ENCODE assay signal across 15 cellular contexts in the genomic region with DNA sequence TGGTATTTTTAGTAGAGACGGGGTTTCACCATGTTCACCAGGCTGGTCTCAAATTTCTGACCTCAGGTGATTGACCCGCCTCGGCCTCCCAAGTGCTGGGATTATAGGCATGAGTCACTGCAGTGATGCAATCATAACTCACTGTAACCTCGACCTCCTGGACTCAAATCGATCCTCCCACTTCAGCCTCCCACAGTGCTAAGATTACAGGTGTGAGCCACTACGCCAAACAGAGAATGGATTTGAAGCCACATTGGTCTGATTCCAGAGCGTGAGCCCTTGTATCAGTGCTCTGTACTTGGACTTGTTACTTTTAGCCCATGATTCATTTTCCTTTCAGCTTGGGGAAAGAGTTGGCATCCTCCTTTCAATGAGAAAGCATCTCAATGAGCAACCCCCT. TPM values are rescaled to one million over a fixed set of nuclear protein-coding genes. Genes with fewer than 3 reads are reported as not detected.
DNase-seq lines count a peak whose midpoint lies in the region; FAIRE-seq and TF ChIP-seq lines count a peak whose summit lies in the region.
"Had no signal": no experiment of that assay in that cellular context is flagged by ENCODE, and none has a peak within 500 bp of the region (broad histone marks: within the 10 kb centered on the region; RNA-seq: fewer than 3 reads in every experiment).

No MANE protein-coding gene starts in this region.

- TF ChIP-seq RAD21 in H1 (IDR thresholded peaks at IDR 0.05 in 1 of 2, conservative IDR thresholded peaks at IDR 0.05 in 1 of 2; ENCODE audit: low read depth in 2 of 2, low read length in 2 of 2), result no peak

- H3K23ac ChIP-seq in H1 (ENCODE audit: insufficient read length), result no peak overlapping the region

- H3K18ac ChIP-seq in H1 (ENCODE audit: extremely low read depth, low read length), result no peak overlapping the region

- H3K79me1 ChIP-seq in H1 (ENCODE audit: low read depth, low read length), result no peaks in the 10 kb centered on the region; the same call in 1 of the 2 replicates

- H2AK5ac ChIP-seq in H1 (ENCODE audit: low read depth, low read length), result no peak overlapping the region

- H3K23me2 ChIP-seq in H1 (ENCODE audit: low read depth, low read length), result no peaks in the 10 kb centered on the region; the same call in 1 of the 2 replicates

- no peak overlapping the region for H3K4me3 Mint-ChIP-seq in MCF 10A (ENCODE audit: unreplicated experiment)
- H3K4me3 Mint-ChIP-seq: activated naive CD8-positive, alpha-beta T cell; immature natural killer cell had no signal

- no peak overlapping the region for H3K4me2 ChIP-seq in H1 (ENCODE audit: insufficient read depth in 1 of 2, low read depth in 2 of 2, low read length in 2 of 2)

- no peaks in the 10 kb centered on the region for H4K20me1 ChIP-seq in H1 (replicated peaks in 1 of 2; ENCODE audit: control insufficient read depth in 1 of 2, insufficient read depth in 2 of 2, low read length in 2 of 2)

- intact Hi-C loops in MCF 10A (cut with micrococcal nuclease), result loop anchor here (1.0 kb wide), 1 partner anchor 9 kb away; no protein-coding TSS in a partner anchor
- intact Hi-C loops in breast epithelium (cut with DNase I; ENCODE audit: low total_unique reads), result no loop called here
- intact Hi-C loops in transverse colon (cut with DNase I; ENCODE audit: low total_unique reads), result no loop called here

- TF ChIP-seq POLR2A in breast epithelium (IDR thresholded peaks at IDR 0.05) (no peak), H1 (IDR thresholded peaks at IDR 0.05; ENCODE audit: control extremely low read depth in 1 of 2, low read depth in 2 of 2, low read length in 2 of 2) (no peak), transverse colon (IDR thresholded peaks at IDR 0.05) (no peak)

- CTCF ChIA-PET in MCF 10A (lab: Yijun Ruan, JAX), result no interaction called here
- CTCF ChIA-PET in H1 (lab: Charles Lee; ENCODE audit: partially characterized antibody), result interaction anchor here (0.5 to 9.4 kb wide), 8 partner anchors 9 to 1237 kb away, joined by 3 to 90 read pairs (median 4); no protein-coding TSS in a partner anchor

- no peak overlapping the region for H2BK20ac ChIP-seq in H1 (ENCODE audit: low read length)

- no peak overlapping the region for H3K14ac ChIP-seq in H1 (ENCODE audit: insufficient read length)

- H3K4me3 ChIP-seq in breast epithelium, result no peak overlapping the region
- no peak overlapping the region for H3K4me3 ChIP-seq in H1 (ENCODE audit: extremely low read depth in 1 of 4, insufficient read depth in 2 of 4, low read depth in 3 of 4, low read length in 4 of 4)
- no peak overlapping the region for H3K4me3 ChIP-seq in transverse colon
- H3K4me3 ChIP-seq: SK-N-MC had no signal

- H3K4me1 ChIP-seq in breast epithelium, result no peaks in the 10 kb centered on the region
- peaks cover 0 to 5% (median 2%) of the 10 kb centered on the region in 4 experiments; a peak in 5 of 7 replicates for H3K4me1 ChIP-seq in H1 (replicated peaks in 1 of 4; ENCODE audit: control insufficient read depth in 3 of 4, insufficient read depth in 4 of 4, low read length in 3 of 4)
- no peaks in the 10 kb centered on the region for H3K4me1 ChIP-seq in transverse colon
- H3K4me1 ChIP-seq: foreskin keratinocyte had no signal

- H3K4ac ChIP-seq in H1 (replicated peaks; ENCODE audit: insufficient read length, low read depth, low read length), result no peak overlapping the region

- peaks cover 14% of the 10 kb centered on the region for H3K4me1 Mint-ChIP-seq in MCF 10A (ENCODE audit: insufficient read depth, unreplicated experiment)

- no peak overlapping the region for H3K9ac ChIP-seq in H1 (replicated peaks in 1 of 4; ENCODE audit: extremely low read depth in 1 of 4, low read depth in 3 of 4, low read length in 3 of 4)

- 0 out of 2 replicates have a peak overlapping the region, but pooled peaks have one; percentile 27 for H2BK12ac ChIP-seq in H1 (ENCODE audit: low read depth, low read length)

- POLR2A ChIA-PET in MCF 10A (lab: Yijun Ruan, JAX) (interaction anchor here (0.7 to 3.6 kb wide), 3 partner anchors 9 to 108 kb away, joined by 3 to 12 read pairs (median 3); no protein-coding TSS in a partner anchor), H1 (lab: Charles Lee; ENCODE audit: partially characterized antibody) (interaction anchor here (15.3 kb wide), 1 partner anchor 23 kb away, joined by 166 read pairs; a partner anchor contains a TSS)

- H2AFZ ChIP-seq in H1 (ENCODE audit: low read length), result no peak overlapping the region

- BruUV-seq in MCF 10A (replicated peaks; lab: Mats Ljungman, UMichigan), result no TSS peak

- no peak for FAIRE-seq in H1 (lab: Jason Lieb, UNC)

- 95% methylated on average over 7 of the region's 7 CpGs; no CpG with 5 or more reads in 1 of the 2 experiments for WGBS in H1 (ENCODE audit: extremely low coverage in 1 of 2, insufficient coverage in 1 of 2, insufficient read length in 1 of 2, insufficient replicate concordance in 2 of 2, low coverage in 1 of 2, low lambda C conversion rate in 2 of 2, missing lambda C conversion rate in 1 of 2), 2 experiments
- WGBS in transverse colon (ENCODE audit: low coverage in 1 of 2), 2 donors, result 47% methylated on average over 7 of the region's 7 CpGs; no CpG with 5 or more reads in 1 of the 2 donors

- no peak overlapping the region for H4K91ac ChIP-seq in H1 (replicated peaks; ENCODE audit: insufficient read length, low read length)

- H3K27ac ChIP-seq in breast epithelium (no peak overlapping the region), H1 (ENCODE audit: low read depth, low read length) (no peak overlapping the region), transverse colon (no peak overlapping the region)
- H3K27ac ChIP-seq: C4-2B, foreskin keratinocyte, SK-N-MC had no signal

- H3K9me3 Mint-ChIP-seq in MCF 10A (ENCODE audit: unreplicated experiment), result no peaks in the 10 kb centered on the region

- H3K27me3 ChIP-seq in breast epithelium, result no peaks in the 10 kb centered on the region
- no peaks in the 10 kb centered on the region for H3K27me3 ChIP-seq in H1 (replicated peaks in 1 of 4; ENCODE audit: control insufficient read depth in 3 of 4, extremely low read depth in 1 of 4, insufficient read depth in 3 of 4, low read length in 3 of 4)
- H3K27me3 ChIP-seq in transverse colon, result no peaks in the 10 kb centered on the region
- H3K27me3 ChIP-seq: foreskin keratinocyte had no signal

- no peak overlapping the region for H2BK5ac ChIP-seq in H1 (ENCODE audit: low read depth, low read length)

- no peaks in the 10 kb centered on the region for H3K36me3 Mint-ChIP-seq in MCF 10A (ENCODE audit: insufficient read depth, unreplicated experiment)
- H3K36me3 Mint-ChIP-seq: activated naive CD8-positive, alpha-beta T cell had no signal

- in situ Hi-C loops in transverse colon (cut with MboI; ENCODE audit: low pct_ligation_motif_present in 1 of 4, low pct_unique_long_range_greater_than_20kb in 1 of 4, low sequenced_read_pairs in 3 of 4), result no loop called here

- no peak overlapping the region for H3K27ac Mint-ChIP-seq in MCF 10A (ENCODE audit: low read depth, unreplicated experiment)
- H3K27ac Mint-ChIP-seq: activated naive CD8-positive, alpha-beta T cell; immature natural killer cell had no signal

- H3K9me3 ChIP-seq in breast epithelium, result no peaks in the 10 kb centered on the region
- H3K9me3 ChIP-seq in H1 (ENCODE audit: insufficient read depth in 2 of 2, low read depth in 1 of 2, low read length in 1 of 2), result no peaks in the 10 kb centered on the region
- H3K9me3 ChIP-seq in transverse colon, result no peaks in the 10 kb centered on the region

- H2BK15ac ChIP-seq in H1 (ENCODE audit: low read length), result 0 out of 2 replicates have a peak overlapping the region, but pooled peaks have one; percentile 61

- DNase-seq in MCF 10A (ENCODE audit: unreplicated experiment) (peak; percentile 95), breast epithelium (ENCODE audit: low spot score in 2 of 2) (no peak), NCI-H69 (lab: John Stamatoyannopoulos, UW) (peak; percentile 68), H1 (ENCODE audit: low read depth in 1 of 2, low spot score in 2 of 2) (no peak), transverse colon (peak; percentile 14), NCI-H1048 (lab: John Stamatoyannopoulos, UW) (no peak), COR-L47 (lab: John Stamatoyannopoulos, UW) (no peak), HT-29 (ENCODE audit: low spot score) (no peak)
- DNase-seq: cortex of kidney, immature natural killer cell, NCI-H526 treated with DMSO at 0.1 percent for 48 hours had no signal

- H3K27me3 Mint-ChIP-seq in MCF 10A (ENCODE audit: insufficient read depth, unreplicated experiment), result no peaks in the 10 kb centered on the region
- H3K27me3 Mint-ChIP-seq: activated naive CD8-positive, alpha-beta T cell had no signal

- H3K79me2 ChIP-seq in H1 (ENCODE audit: control insufficient read depth in 1 of 2, insufficient read depth in 2 of 2, low read length in 2 of 2), result no peaks in the 10 kb centered on the region

- no peak overlapping the region for H3K56ac ChIP-seq in H1 (replicated peaks; ENCODE audit: insufficient read length, low read depth, low read length)

- TF ChIP-seq EP300 in H1 (IDR thresholded peaks at IDR 0.05; ENCODE audit: borderline replicate concordance in 1 of 2, low read depth in 2 of 2, low read length in 2 of 2) (no peak), transverse colon (IDR thresholded peaks at IDR 0.05; ENCODE audit: low read depth) (no peak)

- no peak overlapping the region for H2BK120ac ChIP-seq in H1 (replicated peaks; ENCODE audit: low read depth, low read length)

- H4K8ac ChIP-seq in H1 (ENCODE audit: extremely low read depth, insufficient read depth, low read length), result no peak overlapping the region

- H3K36me3 ChIP-seq in breast epithelium (no peaks in the 10 kb centered on the region), H1 (ENCODE audit: control insufficient read depth in 2 of 4, insufficient read depth in 4 of 4, low read length in 3 of 4) (no peaks in the 10 kb centered on the region), transverse colon (no peaks in the 10 kb centered on the region)

- TF ChIP-seq CTCF in MCF 10A (IDR thresholded peaks at IDR 0.05; ENCODE audit: unreplicated experiment), result no peak
- no peak for TF ChIP-seq CTCF in breast epithelium (IDR thresholded peaks at IDR 0.05)
- TF ChIP-seq CTCF in H1 (IDR thresholded peaks at IDR 0.05; ENCODE audit: control extremely low read depth in 1 of 3, insufficient read depth in 1 of 3, low read depth in 1 of 3, low read length in 3 of 3), result no peak
- no peak for TF ChIP-seq CTCF in transverse colon (IDR thresholded peaks at IDR 0.05)

- H4K5ac ChIP-seq in H1 (ENCODE audit: insufficient read length, low read depth, low read length), result no peak overlapping the region

RNA-seq across cellular contexts. Expression of a gene that starts 14.9 kb away (rescaled TPM):
- total RNA-seq in MCF 10A (2022) (not detected in 2 replicates), breast epithelium (under 1 TPM in 2 of 3 donors, not detected in 1; 0.48 to 0.59 TPM), transverse colon (not detected)
- not detected in 2 replicates for total RNA-seq in H1 (2021; fragmentation: NEBNext Ultra II Directional; extraction: Animal tissue kit (Norgen Biotek cat#: 25700))
- not detected in 2 replicates for polyA plus RNA-seq in H1 (2011; rRNA removed)
- polyA plus RNA-seq in H1 (2011; cell fraction: cytosol; rRNA removed), result not detected
- polyA plus RNA-seq in H1 (2011; cell fraction: nucleus; rRNA removed), result not detected
- polyA plus RNA-seq in H1 (2012, experiment 1 of 2), result not detected in 4 replicates
- polyA plus RNA-seq in H1 (2012, experiment 2 of 2), result not detected
- polyA plus RNA-seq in H1 (2013, experiment 1 of 2), result not detected
- polyA plus RNA-seq in H1 (2013, experiment 2 of 2), result not detected
- polyA minus RNA-seq in H1 (2011; rRNA and poly(A)+ RNA removed), result not detected in 2 replicates
- not detected for polyA minus RNA-seq in H1 (2011; cell fraction: cytosol; rRNA and poly(A)+ RNA removed)
- polyA minus RNA-seq in H1 (2011; cell fraction: nucleus; rRNA and poly(A)+ RNA removed), result not detected
- not detected in 2 replicates for total RNA-seq in HT-29 (2014; rRNA removed; shearing (Covaris generic))
- total RNA-seq: foreskin keratinocyte had no signal
- polyA plus RNA-seq: foreskin keratinocyte had no signal

RNA-seq across cellular contexts. Expression of a gene that starts 23.2 kb away (rescaled TPM):
- total RNA-seq in MCF 10A (2022) (not detected in 2 replicates), breast epithelium (not detected), transverse colon (not detected)
- 1,467 and 1,486 TPM in 2 replicates for total RNA-seq in H1 (2021; fragmentation: NEBNext Ultra II Directional; extraction: Animal tissue kit (Norgen Biotek cat#: 25700))
- 313 and 403 TPM in 2 replicates for polyA plus RNA-seq in H1 (2011; rRNA removed)
- 514 TPM for polyA plus RNA-seq in H1 (2011; cell fraction: cytosol; rRNA removed)
- polyA plus RNA-seq in H1 (2011; cell fraction: nucleus; rRNA removed), result 204 TPM
- 820 to 1,133 TPM (median 823 TPM) in 4 replicates for polyA plus RNA-seq in H1 (2012, experiment 1 of 2)
- polyA plus RNA-seq in H1 (2012, experiment 2 of 2), result 884 TPM
- polyA plus RNA-seq in H1 (2013, experiment 1 of 2), result 655 TPM
- polyA plus RNA-seq in H1 (2013, experiment 2 of 2), result 668 TPM
- 998 and 1,147 TPM in 2 replicates for polyA minus RNA-seq in H1 (2011; rRNA and poly(A)+ RNA removed)
- polyA minus RNA-seq in H1 (2011; cell fraction: cytosol; rRNA and poly(A)+ RNA removed), result 878 TPM
- 369 TPM for polyA minus RNA-seq in H1 (2011; cell fraction: nucleus; rRNA and poly(A)+ RNA removed)
- not detected in 2 replicates for total RNA-seq in HT-29 (2014; rRNA removed; shearing (Covaris generic))
- total RNA-seq: foreskin keratinocyte had no signal
- polyA plus RNA-seq: foreskin keratinocyte, immature natural killer cell had no signal

RNA-seq across cellular contexts. Expression of a gene that starts 33.5 kb away (rescaled TPM):
- total RNA-seq in MCF 10A (2022), result 8.6 and 14.2 TPM in 2 replicates
- total RNA-seq in breast epithelium, result under 1 TPM in 1 of 3 donors, not detected in 2; 0.66 TPM
- 17.0 and 22.2 TPM in 2 replicates for total RNA-seq in H1 (2021; fragmentation: NEBNext Ultra II Directional; extraction: Animal tissue kit (Norgen Biotek cat#: 25700))
- polyA plus RNA-seq in H1 (2011; rRNA removed), result 14.2 and 22.1 TPM in 2 replicates
- polyA plus RNA-seq in H1 (2011; cell fraction: cytosol; rRNA removed), result 16.1 TPM
- polyA plus RNA-seq in H1 (2011; cell fraction: nucleus; rRNA removed), result 35.5 TPM
- polyA plus RNA-seq in H1 (2012, experiment 1 of 2), result 11.8 to 18.8 TPM (median 17.2 TPM) in 4 replicates
- polyA plus RNA-seq in H1 (2012, experiment 2 of 2), result 11.2 TPM
- polyA plus RNA-seq in H1 (2013, experiment 1 of 2), result 7.4 TPM
- polyA plus RNA-seq in H1 (2013, experiment 2 of 2), result 7.6 TPM
- 6.0 and 7.1 TPM in 2 replicates for polyA minus RNA-seq in H1 (2011; rRNA and poly(A)+ RNA removed)
- 11.9 TPM for polyA minus RNA-seq in H1 (2011; cell fraction: cytosol; rRNA and poly(A)+ RNA removed)
- 11.7 TPM for polyA minus RNA-seq in H1 (2011; cell fraction: nucleus; rRNA and poly(A)+ RNA removed)
- total RNA-seq in transverse colon, result 10 to 100 TPM in 3 of 4 donors, 1 to 10 TPM in 1; 2.8 to 41.9 (median 22.3) TPM
- 32.7 and 49.4 TPM in 2 replicates for total RNA-seq in HT-29 (2014; rRNA removed; shearing (Covaris generic))

RNA-seq across cellular contexts. Expression of a gene that starts 44.7 kb away (rescaled TPM):
- total RNA-seq in MCF 10A (2022), result 48.2 and 56.2 TPM in 2 replicates
- 10 to 100 TPM; 37.0 to 85.9 (median 42.9) TPM for total RNA-seq in breast epithelium
- 44.6 and 48.0 TPM in 2 replicates for total RNA-seq in H1 (2021; fragmentation: NEBNext Ultra II Directional; extraction: Animal tissue kit (Norgen Biotek cat#: 25700))
- polyA plus RNA-seq in H1 (2011; rRNA removed), result 28.3 and 30.1 TPM in 2 replicates
- polyA plus RNA-seq in H1 (2011; cell fraction: cytosol; rRNA removed), result 43.4 TPM
- polyA plus RNA-seq in H1 (2011; cell fraction: nucleus; rRNA removed), result 34.7 TPM
- 42.6 to 51.6 TPM (median 44.8 TPM) in 4 replicates for polyA plus RNA-seq in H1 (2012, experiment 1 of 2)
- 37.7 TPM for polyA plus RNA-seq in H1 (2012, experiment 2 of 2)
- polyA plus RNA-seq in H1 (2013, experiment 1 of 2), result 24.3 TPM
- polyA plus RNA-seq in H1 (2013, experiment 2 of 2), result 21.4 TPM
- polyA minus RNA-seq in H1 (2011; rRNA and poly(A)+ RNA removed), result 56.8 TPM in 2 replicates
- 23.6 TPM for polyA minus RNA-seq in H1 (2011; cell fraction: cytosol; rRNA and poly(A)+ RNA removed)
- 56.6 TPM for polyA minus RNA-seq in H1 (2011; cell fraction: nucleus; rRNA and poly(A)+ RNA removed)
- total RNA-seq in transverse colon, result 100 to 1,000 TPM in 3 of 4 donors, 10 to 100 TPM in 1; 83.4 to 204 (median 131) TPM
- total RNA-seq in HT-29 (2014; rRNA removed; shearing (Covaris generic)), result 36.0 and 43.9 TPM in 2 replicates

Comparison
In these comparisons a context has a peak if more than half of its experiments do, and no peak if none do; other contexts are left out.
1. DNase-seq: peak in MCF 10A (single experiment), NCI-H69 (single experiment) and transverse colon (single experiment); none in breast epithelium (0 of 2), H1 (0 of 2), NCI-H1048 (single experiment), COR-L47 (single experiment) and HT-29 (single experiment).
2. RNA of a gene that starts 23.2 kb away (total RNA-seq): 1,467 to 1,486 TPM in H1; not detected in MCF 10A, not detected in breast epithelium, not detected in transverse colon and not detected in HT-29; every median in the first group is over 1,000 times any median in the second.